ENCODE assay signal across 1 cellular context in genomic region chr2:181937473-181937872, GRCh38.
TF ChIP-seq lines count a peak whose summit lies in the region.

No MANE protein-coding gene starts in this region.

TF ChIP-seq in HepG2, 621 proteins besides CTCF, POLR2A, EP300 and RAD21:
- no peak for TF ChIP-seq ZHX2 (IDR thresholded peaks at IDR 0.05; ENCODE audit: low read depth)
- no peak for TF ChIP-seq ZHX2 (CRISPR knock-in tag; IDR thresholded peaks at IDR 0.05; ENCODE audit: borderline replicate concordance)
- no peak for TF ChIP-seq SNAI1 (CRISPR knock-in tag; IDR thresholded peaks at IDR 0.05; ENCODE audit: borderline replicate concordance)
- no peak for TF ChIP-seq MXD1 (CRISPR knock-in tag; IDR thresholded peaks at IDR 0.05)
- no peak for TF ChIP-seq ZNF33B (CRISPR knock-in tag; IDR thresholded peaks at IDR 0.05)
- TF ChIP-seq NFIB (CRISPR knock-in tag; IDR thresholded peaks at IDR 0.05; ENCODE audit: borderline replicate concordance): no peak
- no peak for TF ChIP-seq NR2C2 (CRISPR knock-in tag; IDR thresholded peaks at IDR 0.05; ENCODE audit: borderline replicate concordance)
- no peak for TF ChIP-seq CAMTA2 (CRISPR knock-in tag; IDR thresholded peaks at IDR 0.05; ENCODE audit: borderline replicate concordance)
- TF ChIP-seq PITX1 (CRISPR knock-in tag; IDR thresholded peaks at IDR 0.05): no peak
- no peak for TF ChIP-seq ZKSCAN1 (IDR thresholded peaks at IDR 0.05; ENCODE audit: low read length)
- no peak for TF ChIP-seq ZFP36 (IDR thresholded peaks at IDR 0.05; ENCODE audit: borderline replicate concordance, low read depth, low read length, partially characterized antibody)
- no peak for TF ChIP-seq YEATS4 (CRISPR knock-in tag; IDR thresholded peaks at IDR 0.05; ENCODE audit: borderline replicate concordance)
- TF ChIP-seq SIX4 (CRISPR knock-in tag; IDR thresholded peaks at IDR 0.05): no peak
- no peak for TF ChIP-seq ZKSCAN8 (CRISPR knock-in tag; IDR thresholded peaks at IDR 0.05; ENCODE audit: borderline replicate concordance)
- no peak for TF ChIP-seq ARID2 (CRISPR knock-in tag; IDR thresholded peaks at IDR 0.05; ENCODE audit: borderline replicate concordance)
- no peak for TF ChIP-seq CC2D1A (CRISPR knock-in tag; IDR thresholded peaks at IDR 0.05)
- no peak for TF ChIP-seq IRF1 (CRISPR knock-in tag; IDR thresholded peaks at IDR 0.05; ENCODE audit: low read depth)
- TF ChIP-seq SP5 (CRISPR knock-in tag; IDR thresholded peaks at IDR 0.05; ENCODE audit: borderline replicate concordance, low read depth): no peak
- TF ChIP-seq TFAP4 (IDR thresholded peaks at IDR 0.05; ENCODE audit: borderline replicate concordance, low read depth): no peak
- no peak for TF ChIP-seq ZNF225 (CRISPR knock-in tag; IDR thresholded peaks at IDR 0.05)
- TF ChIP-seq MLX (CRISPR knock-in tag; IDR thresholded peaks at IDR 0.05): no peak
